Comparison of ENCODE assay signal across 8 cellular contexts in the genomic region with DNA sequence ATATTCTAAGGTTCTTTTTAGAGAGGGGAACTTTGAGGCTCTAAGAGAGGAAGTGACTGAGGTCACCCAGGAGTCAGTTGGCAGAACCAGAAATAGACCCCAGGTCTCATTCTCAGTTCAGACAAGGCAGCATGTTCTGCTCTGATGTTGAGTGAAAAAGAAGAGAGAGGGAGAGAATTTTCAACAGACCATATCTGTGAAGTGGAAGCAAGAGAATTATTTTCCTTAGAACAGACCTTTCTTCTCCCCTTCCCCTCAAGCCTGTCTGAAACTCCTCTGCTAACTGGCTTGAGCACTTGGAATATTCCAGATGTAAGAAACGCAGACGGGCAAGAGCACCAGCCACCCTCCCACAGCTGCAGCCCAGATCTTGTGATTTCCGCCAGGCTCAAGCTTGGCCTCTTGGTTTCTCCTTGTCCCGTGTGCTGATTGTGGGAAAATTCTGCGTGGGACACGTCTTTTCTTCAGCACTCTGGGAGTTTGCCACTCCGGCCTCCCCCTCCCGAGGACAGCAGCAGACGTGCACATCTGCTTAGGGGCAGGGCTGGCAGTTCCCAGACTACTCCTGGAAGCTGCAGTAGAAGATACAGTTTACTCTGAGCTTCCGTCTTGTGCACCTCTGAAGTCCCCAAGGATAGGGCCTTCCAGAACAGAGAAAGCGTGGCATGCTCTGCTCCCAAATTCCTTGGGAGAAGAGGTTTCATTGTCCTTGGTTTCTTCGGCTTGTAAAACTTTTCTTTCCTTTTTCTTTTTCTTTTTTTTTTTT. TPM values are rescaled to one million over a fixed set of nuclear protein-coding genes. Genes with fewer than 3 reads are reported as not detected.
A peak's percentile ranks its signal among the peaks of the same experiment; 100 is the strongest.
DNase-seq lines count a peak whose midpoint lies in the region; ATAC-seq and TF ChIP-seq lines count a peak whose summit lies in the region.

No MANE protein-coding gene starts in this region.

- H3K27me3 Mint-ChIP-seq in natural killer cell (ENCODE audit: low read depth in 2 of 2), result no peaks in the 10 kb centered on the region

- H3K27ac Mint-ChIP-seq in natural killer cell, result peak overlapping the region; percentile 88 to 91

- no peak for TF ChIP-seq POLR2A in NB4 (IDR thresholded peaks at IDR 0.05; ENCODE audit: extremely low read depth, insufficient read length)

- peaks cover 0 to 2% of the 10 kb centered on the region in 2 donors for H3K9me3 Mint-ChIP-seq in natural killer cell

- peak overlapping the region; percentile 73 for H3K4me3 Mint-ChIP-seq in natural killer cell

- no peak overlapping the region for H3K4me3 ChIP-seq in NB4 (ENCODE audit: low read depth, low read length)

- peak; percentile 78 for DNase-seq in NB4 (ENCODE audit: low read depth)
- no peak for DNase-seq in natural killer cell
- DNase-seq in NCI-H1930 (lab: John Stamatoyannopoulos, UW), result no peak
- no peak for DNase-seq in OCI-M2 (lab: John Stamatoyannopoulos, UW; ENCODE audit: unreplicated experiment)
- DNase-seq in activated CD4-positive, alpha-beta T cell treated with anti-CD3 and anti-CD28 coated beads for 4 hours, result no peak
- DNase-seq in ecto neural progenitor cell (ENCODE audit: low spot score), result no peak

- H3K4me1 Mint-ChIP-seq in natural killer cell, result peaks cover 43 to 51% of the 10 kb centered on the region in 2 donors

- H3K36me3 Mint-ChIP-seq in natural killer cell, result no peaks in the 10 kb centered on the region

- intact Hi-C loops in natural killer cell (cut with micrococcal nuclease), result loop anchor here (2.0 kb wide), 1 partner anchor 15 kb away; no protein-coding TSS in a partner anchor

- peak; percentile 94 for ATAC-seq in GM18909 (IDR thresholded peaks at IDR 0.05; ENCODE audit: poor library complexity, unreplicated experiment)
- peak; percentile 95 for ATAC-seq in HG02623 (IDR thresholded peaks at IDR 0.05; ENCODE audit: unreplicated experiment)
- peak; percentile 80 to 85 (median 82) for ATAC-seq in natural killer cell

- TF ChIP-seq CTCF in NB4 (IDR thresholded peaks at IDR 0.05; ENCODE audit: low read depth, low read length) (no peak), natural killer cell (IDR thresholded peaks at IDR 0.05) (no peak)

RNA-seq across cellular contexts. Expression of a gene that starts 22.7 kb away (rescaled TPM):
- total RNA-seq in natural killer cell, result 100 to 1,000 TPM; 294 to 391 (median 350) TPM
